In the genomic region with DNA sequence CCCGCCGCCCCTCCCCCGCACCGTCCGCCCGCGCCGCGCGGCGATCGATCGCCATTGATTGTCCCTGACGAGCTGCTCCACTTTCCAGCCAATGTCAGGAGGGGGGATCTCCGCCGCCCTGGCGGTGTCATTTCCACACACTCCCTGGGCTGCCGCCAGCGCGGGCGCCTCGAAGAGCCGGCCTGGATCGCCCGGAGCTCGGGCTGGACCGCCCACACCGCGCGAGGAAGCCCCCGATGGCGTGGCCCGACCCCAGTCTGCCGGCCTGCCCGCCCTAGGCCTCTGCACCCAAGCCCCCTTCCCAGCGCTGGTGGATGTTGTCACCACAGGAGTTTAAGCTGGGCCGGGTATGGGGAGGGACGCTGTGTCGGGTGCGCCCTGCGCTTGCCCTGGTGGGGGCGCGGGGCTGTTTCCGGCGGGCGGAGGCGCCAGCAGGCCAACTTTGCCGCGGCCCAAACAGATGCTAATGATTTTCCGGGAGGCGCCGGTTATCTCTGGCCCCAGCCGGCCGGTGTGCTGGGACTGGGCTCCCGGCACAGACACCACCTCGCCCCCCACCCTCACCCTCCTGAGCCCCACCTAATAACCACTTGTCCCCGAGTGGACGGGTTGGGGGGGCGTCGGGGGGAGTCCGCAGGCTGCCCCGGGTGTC, we compare ENCODE assay signal across 8 cellular contexts. TPM values are rescaled to one million over a fixed set of nuclear protein-coding genes. Genes with fewer than 3 reads are reported as not detected.
A peak's percentile ranks its signal among the peaks of the same experiment; 100 is the strongest.
DNase-seq lines count a peak whose midpoint lies in the region; ATAC-seq and TF ChIP-seq lines count a peak whose summit lies in the region.

No MANE protein-coding gene starts in this region.

- peaks cover 35 to 82% (median 61%) of the 10 kb centered on the region in 11 experiments; a peak in 21 of 22 replicates for H4K20me1 ChIP-seq in BLaER1 treated with 17β-estradiol and CSF1 and Interleukin-3, amounts not matched to agents 10 nM and 100 nM

- ATAC-seq in right cardiac atrium: peak; percentile 77 to 79
- ATAC-seq in GM19328 (IDR thresholded peaks at IDR 0.05; ENCODE audit: unreplicated experiment): no peak

- H3K27me3 ChIP-seq in BLaER1 treated with 17β-estradiol and CSF1 and Interleukin-3, amounts not matched to agents 10 nM and 100 nM: no peaks in the 10 kb centered on the region
- H3K27me3 ChIP-seq in right cardiac atrium (ENCODE audit: control insufficient read depth, insufficient read depth): no peaks in the 10 kb centered on the region

- under 1% methylated on average over 62 of the region's 62 CpGs for WGBS in right cardiac atrium

- H3K36me3 ChIP-seq in BLaER1 treated with 17β-estradiol and CSF1 and Interleukin-3, amounts not matched to agents 10 nM and 100 nM: peaks cover 0 to 3% (median 0%) of the 10 kb centered on the region in 11 experiments; a peak in 5 of 22 replicates

- H3K4me2 ChIP-seq in BLaER1 treated with 17β-estradiol and CSF1 and Interleukin-3, amounts not matched to agents 10 nM and 100 nM: peak overlapping the region; percentile 86 to 99 (median 95)

- no peak for TF ChIP-seq CTCF in astrocyte of the spinal cord (IDR thresholded peaks at IDR 0.05; ENCODE audit: low read depth, low read length)

- in situ Hi-C loops in astrocyte of the spinal cord (cut with HindIII; ENCODE audit: low sequenced_read_pairs): loop anchor here (25.0 kb wide), 1 partner anchor 125 kb away; no protein-coding TSS in a partner anchor

- peaks cover 85 to 99% (median 95%) of the 10 kb centered on the region in 10 experiments for H3K4me1 ChIP-seq in BLaER1 treated with 17β-estradiol and CSF1 and Interleukin-3, amounts not matched to agents 10 nM and 100 nM
- peaks cover 19% of the 10 kb centered on the region for H3K4me1 ChIP-seq in right cardiac atrium (ENCODE audit: control insufficient read depth, insufficient read depth, low read length)

- peak overlapping the region; percentile 4 to 80 (median 75); a peak in 21 of 22 replicates for H3K27ac ChIP-seq in BLaER1 treated with 17β-estradiol and CSF1 and Interleukin-3, amounts not matched to agents 10 nM and 100 nM
- peak overlapping the region; percentile 91 for H3K27ac ChIP-seq in right cardiac atrium (ENCODE audit: low read length)

- H3K4me3 ChIP-seq in BLaER1 treated with 17β-estradiol and CSF1 and Interleukin-3, amounts not matched to agents 10 nM and 100 nM: peak overlapping the region; percentile 38 to 65 (median 50)
- peak overlapping the region; percentile 8 for H3K4me3 ChIP-seq in astrocyte of the spinal cord (ENCODE audit: low read depth, low read length)
- peak overlapping the region; percentile 61 for H3K4me3 ChIP-seq in right cardiac atrium (ENCODE audit: low read length)

- intact Hi-C loops in right cardiac atrium (cut with DNase I) (loop anchor here in 3 of 4 donors (2.0 to 5.0 kb wide), 3 partner anchors 13 to 55 kb away; no protein-coding TSS in a partner anchor), posterior cingulate gyrus (cut with DNase I) (loop anchor here (1.0 to 10.0 kb wide), 2 partner anchors 11 to 123 kb away; partner anchors contain the start of gene CXXC5)

- H3K9me3 ChIP-seq in BLaER1 treated with 17β-estradiol and CSF1 and Interleukin-3, amounts not matched to agents 10 nM and 100 nM (replicated peaks in 1 of 11): no peaks in the 10 kb centered on the region
- no peaks in the 10 kb centered on the region for H3K9me3 ChIP-seq in right cardiac atrium (ENCODE audit: control insufficient read depth, low read length)

- peak overlapping the region; percentile 65 to 76 (median 72); a peak in 21 of 22 replicates for H3K9ac ChIP-seq in BLaER1 treated with 17β-estradiol and CSF1 and Interleukin-3, amounts not matched to agents 10 nM and 100 nM

- DNase-seq in GM19238 (ENCODE audit: insufficient read length, low spot score): peak; percentile 80
- DNase-seq in KG1 (lab: John Stamatoyannopoulos, UW): peak; percentile 31
- DNase-seq in RPMI8226: peak; percentile 89
- peak; percentile 82 for DNase-seq in astrocyte of the spinal cord (ENCODE audit: low read depth, low spot score)
- peak; percentile 91 to 95 (median 95) for DNase-seq in right cardiac atrium
- peak; percentile 75 to 97 (median 82) for DNase-seq in posterior cingulate gyrus

RNA-seq across cellular contexts. Expression of gene CXXC5, which starts 10.6 kb away (rescaled TPM):
- total RNA-seq in right cardiac atrium: 10 to 100 TPM; 33.9 to 70.5 (median 55.9) TPM
- polyA plus RNA-seq in right cardiac atrium: 47.5 TPM

Comparison
In these comparisons a context has a peak if more than half of its experiments do, and no peak if none do; other contexts are left out.
1. H3K4me3 ChIP-seq: peak in every context shown above with its lines; median percentile 61 in right cardiac atrium; 50 in BLaER1 treated with 17β-estradiol and CSF1 and Interleukin-3, amounts not matched to agents 10 nM and 100 nM; 8 in astrocyte of the spinal cord.
2. DNase-seq: peak in every context shown above with its lines; median percentile 95 in right cardiac atrium; 89 in RPMI8226; 82 in posterior cingulate gyrus; 82 in astrocyte of the spinal cord; 80 in GM19238; 31 in KG1.